Comparison of ENCODE assay signal across 10 cellular contexts in the genomic region with DNA sequence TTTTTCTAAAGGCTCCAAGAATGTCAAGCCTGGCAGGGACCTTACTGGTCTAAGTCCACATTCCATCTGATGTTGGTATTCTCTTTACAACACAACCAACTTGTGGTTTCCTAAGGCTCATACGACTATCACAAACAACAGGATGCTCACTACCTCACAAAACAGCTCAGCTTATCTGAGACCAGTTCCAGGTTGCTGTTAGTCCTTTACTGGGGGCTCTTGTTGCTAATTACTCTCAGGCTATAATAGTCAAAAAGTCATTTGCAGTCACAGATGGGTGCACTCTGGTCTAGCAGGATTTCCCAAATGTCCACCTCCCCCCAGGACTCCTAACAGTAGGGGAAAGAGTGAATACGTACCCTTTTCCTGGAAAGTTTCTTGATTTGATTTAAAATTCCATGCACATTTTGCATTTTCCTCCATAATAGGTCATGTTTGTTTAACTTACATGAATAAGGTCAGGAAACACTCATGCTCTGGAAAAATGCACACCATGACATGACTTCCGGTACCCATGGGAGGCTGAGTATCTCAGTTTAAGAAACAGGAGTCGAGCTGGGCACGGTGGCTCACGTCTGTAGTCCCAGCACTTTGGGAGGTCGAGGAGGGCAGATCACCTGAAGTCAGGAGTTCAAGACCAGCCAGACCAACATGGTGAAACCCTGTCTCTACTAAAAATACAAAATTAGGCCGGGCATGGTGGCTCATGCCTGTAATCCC. TPM values are rescaled to one million over a fixed set of nuclear protein-coding genes. Genes with fewer than 3 reads are reported as not detected.
DNase-seq lines count a peak whose midpoint lies in the region; ATAC-seq and TF ChIP-seq lines count a peak whose summit lies in the region.
"Had no signal": no experiment of that assay in that cellular context is flagged by ENCODE, and none has a peak within 500 bp of the region (broad histone marks: within the 10 kb centered on the region; RNA-seq: fewer than 3 reads in every experiment).

No MANE protein-coding gene starts in this region.

- intact Hi-C loops in PC-3 (cut with micrococcal nuclease), result no loop called here

- 83% methylated on average over 8 of the region's 8 CpGs for WGBS in smooth muscle cell (ENCODE audit: low lambda C conversion rate)

- ATAC-seq in PC-3 (no peak), HG02970 (IDR thresholded peaks at IDR 0.05; ENCODE audit: low FRiP score, unreplicated experiment) (no peak)

- no peaks in the 10 kb centered on the region for H3K4me1 ChIP-seq in PC-3 (ENCODE audit: insufficient read depth, low read length)
- H3K4me1 ChIP-seq in osteoblast (ENCODE audit: insufficient read depth, low read length), result peaks cover 9% of the 10 kb centered on the region
- H3K4me1 ChIP-seq in smooth muscle cell (ENCODE audit: low read depth), result no peaks in the 10 kb centered on the region

- no peaks in the 10 kb centered on the region for H3F3A ChIP-seq in PC-3 (ENCODE audit: low read length, unreplicated experiment)
- H3F3A ChIP-seq in smooth muscle cell (ENCODE audit: low read depth), result no peaks in the 10 kb centered on the region

- H3K4me3 ChIP-seq in PC-3 (ENCODE audit: low read length), result no peak overlapping the region
- H3K4me3 ChIP-seq in osteoblast (ENCODE audit: insufficient read depth, low read length), result no peak overlapping the region
- H3K4me3 ChIP-seq in smooth muscle cell, result no peak overlapping the region

- CTCF ChIA-PET in PC-3 (lab: Charles Lee), result no interaction called here

- H3K27me3 ChIP-seq in PC-3 (ENCODE audit: low read length) (no peaks in the 10 kb centered on the region), osteoblast (ENCODE audit: insufficient read depth, low read length) (no peaks in the 10 kb centered on the region), smooth muscle cell (ENCODE audit: low read depth) (no peaks in the 10 kb centered on the region)

- H3K9me3 ChIP-seq in PC-3 (ENCODE audit: low read length) (no peaks in the 10 kb centered on the region), osteoblast (ENCODE audit: low read depth, low read length) (no peaks in the 10 kb centered on the region), smooth muscle cell (replicated peaks; ENCODE audit: low read depth) (no peaks in the 10 kb centered on the region)

- H3K9ac ChIP-seq in PC-3 (ENCODE audit: low read length) (no peak overlapping the region), smooth muscle cell (ENCODE audit: low read depth) (no peak overlapping the region)

- H3K79me2 ChIP-seq in PC-3 (ENCODE audit: low read length) (no peaks in the 10 kb centered on the region), osteoblast (ENCODE audit: insufficient read depth, low read length) (no peaks in the 10 kb centered on the region), smooth muscle cell (ENCODE audit: low read depth) (no peaks in the 10 kb centered on the region)

- H3K4me2 ChIP-seq in PC-3 (ENCODE audit: low read length) (no peak overlapping the region), osteoblast (ENCODE audit: insufficient read depth, low read length) (peak overlapping the region; percentile 70), smooth muscle cell (no peak overlapping the region)

- POLR2A ChIA-PET in PC-3 (lab: Charles Lee; ENCODE audit: unreplicated experiment), result no interaction called here

- peak; percentile 72 for DNase-seq in ELR (ENCODE audit: low read depth)
- no peak for DNase-seq in PC-3
- peak; percentile 56 for DNase-seq in dedifferentiated amniotic fluid mesenchymal stem cell (ENCODE audit: extremely low spot score)
- DNase-seq in osteoblast (ENCODE audit: insufficient read length, low spot score, missing footprints), result peak; percentile 87
- DNase-seq in smooth muscle cell (lab: John Stamatoyannopoulos, UW; ENCODE audit: unreplicated experiment), result no peak
- no peak for DNase-seq in activated gamma-delta T cell (lab: John Stamatoyannopoulos, UW)
- DNase-seq: activated CD4-positive, alpha-beta T cell treated with anti-CD3 and anti-CD28 coated beads, Interleukin-2, amount 50 U/mL, for 4 hours; SIG-M5 had no signal

- no peak for TF ChIP-seq CTCF in PC-3 (conservative IDR thresholded peaks at IDR 0.05; ENCODE audit: low read depth, low read length)
- no peak for TF ChIP-seq CTCF in osteoblast (IDR thresholded peaks at IDR 0.05; ENCODE audit: extremely low read depth, low read depth, low read length)
- TF ChIP-seq CTCF in smooth muscle cell (IDR thresholded peaks at IDR 0.05; ENCODE audit: borderline replicate concordance, insufficient read depth, poor library complexity, severe bottlenecking), result no peak

- no peaks in the 10 kb centered on the region for H3K36me3 ChIP-seq in PC-3 (ENCODE audit: low read depth, low read length)
- H3K36me3 ChIP-seq in osteoblast (ENCODE audit: insufficient read depth, low read length), result no peaks in the 10 kb centered on the region
- no peaks in the 10 kb centered on the region for H3K36me3 ChIP-seq in smooth muscle cell (ENCODE audit: low read depth)

- H3K9me2 ChIP-seq in PC-3 (replicated peaks; ENCODE audit: low read length), result no peaks in the 10 kb centered on the region

- BruUV-seq in PC-3 (replicated peaks; lab: Mats Ljungman, UMichigan), result no TSS peak

- 0 out of 2 replicates have a peak overlapping the region, but pooled peaks have one; percentile 13 for H2AFZ ChIP-seq in PC-3 (ENCODE audit: low read length)
- H2AFZ ChIP-seq in osteoblast (ENCODE audit: low read length), result peak overlapping the region; percentile 2
- H2AFZ ChIP-seq in smooth muscle cell (ENCODE audit: low read depth), result no peak overlapping the region

- no peaks in the 10 kb centered on the region for H4K20me1 ChIP-seq in PC-3 (ENCODE audit: low read length)
- no peaks in the 10 kb centered on the region for H4K20me1 ChIP-seq in osteoblast (ENCODE audit: insufficient read depth, low read length)
- no peaks in the 10 kb centered on the region for H4K20me1 ChIP-seq in smooth muscle cell (ENCODE audit: low read depth)

- H3K27ac ChIP-seq in PC-3 (ENCODE audit: low read length) (no peak overlapping the region), osteoblast (ENCODE audit: low read depth, low read length) (peak overlapping the region; percentile 65), smooth muscle cell (ENCODE audit: low read depth) (no peak overlapping the region)

RNA-seq across cellular contexts. Expression of a gene that starts 16.0 kb away (rescaled TPM):
- total RNA-seq in PC-3 (2014; rRNA removed) (3.6 and 4.3 TPM in 2 replicates), osteoblast (0.29 TPM in 1 of 2 replicates, not detected in the other), smooth muscle cell (0.22 TPM in 1 of 2 replicates, not detected in the other)
- polyA plus RNA-seq in smooth muscle cell, result not detected in 2 replicates
- total RNA-seq: myocyte had no signal

RNA-seq across cellular contexts. Expression of a gene that starts 20.1 kb away (rescaled TPM):
- total RNA-seq in PC-3 (2014; rRNA removed) (1.3 and 1.6 TPM in 2 replicates), osteoblast (2.5 and 4.4 TPM in 2 replicates), smooth muscle cell (0.31 TPM in 1 of 2 replicates, not detected in the other)
- polyA plus RNA-seq in smooth muscle cell, result 0.39 TPM in 1 of 2 replicates, not detected in the other

RNA-seq across cellular contexts. Expression of a gene that starts 24.8 kb away (rescaled TPM):
- total RNA-seq in PC-3 (2014; rRNA removed), result 182 and 184 TPM in 2 replicates
- total RNA-seq in osteoblast, result 44.5 and 46.6 TPM in 2 replicates
- total RNA-seq in smooth muscle cell, result 29.3 and 40.5 TPM in 2 replicates
- polyA plus RNA-seq in smooth muscle cell, result 48.8 and 51.7 TPM in 2 replicates

RNA-seq across cellular contexts. Expression of a gene that starts 44.9 kb away (rescaled TPM):
- total RNA-seq in PC-3 (2014; rRNA removed) (413 and 442 TPM in 2 replicates), osteoblast (253 and 255 TPM in 2 replicates), smooth muscle cell (200 and 240 TPM in 2 replicates)
- 250 and 257 TPM in 2 replicates for polyA plus RNA-seq in smooth muscle cell

RNA-seq across cellular contexts. Expression of a gene that starts 44.9 kb away (rescaled TPM):
- total RNA-seq in PC-3 (2014; rRNA removed), result 4.2 and 7.7 TPM in 2 replicates
- 21.5 and 24.2 TPM in 2 replicates for total RNA-seq in osteoblast
- 10.9 and 13.3 TPM in 2 replicates for total RNA-seq in smooth muscle cell
- 19.8 and 27.5 TPM in 2 replicates for polyA plus RNA-seq in smooth muscle cell

Comparison
In these comparisons a context has a peak if more than half of its experiments do, and no peak if none do; other contexts are left out.
1. DNase-seq: peak in ELR (single experiment), dedifferentiated amniotic fluid mesenchymal stem cell (single experiment) and osteoblast (single experiment); none in PC-3 (single experiment), smooth muscle cell (single experiment) and activated gamma-delta T cell (single experiment).